ENCODE assay signal across 1 cellular context in genomic region chr14:21395450-21395849, GRCh38.
TF ChIP-seq lines count a peak whose summit lies in the region.

No MANE protein-coding gene starts in this region.

TF ChIP-seq in IMR-90, 13 proteins besides CTCF, POLR2A, EP300 and RAD21 (continued from another document):
- TF ChIP-seq ELK1 (IDR thresholded peaks at IDR 0.05; ENCODE audit: borderline replicate concordance, low read depth, low read length) (no peak), MAFK (IDR thresholded peaks at IDR 0.05; ENCODE audit: low read depth, low read length) (no peak), RFX5 (IDR thresholded peaks at IDR 0.05; ENCODE audit: low read depth, low read length) (no peak), RCOR1 (IDR thresholded peaks at IDR 0.05; ENCODE audit: insufficient replicate concordance, low read length) (no peak), BHLHE40 (IDR thresholded peaks at IDR 0.05; ENCODE audit: low read depth, low read length) (no peak), MAZ (IDR thresholded peaks at IDR 0.05; ENCODE audit: borderline replicate concordance, low read depth, low read length) (no peak), CEBPB (IDR thresholded peaks at IDR 0.05; ENCODE audit: low read depth, low read length) (no peak), MXI1 (IDR thresholded peaks at IDR 0.05; ENCODE audit: borderline replicate concordance, low read depth, low read length) (no peak), SMC3 (IDR thresholded peaks at IDR 0.05; ENCODE audit: low read depth, low read length) (no peak), CHD1 (IDR thresholded peaks at IDR 0.05; ENCODE audit: low read depth, low read length) (no peak), NFE2L2 (IDR thresholded peaks at IDR 0.05; ENCODE audit: low read depth, low read length) (no peak)
- TF ChIP-seq, protein P1, sequence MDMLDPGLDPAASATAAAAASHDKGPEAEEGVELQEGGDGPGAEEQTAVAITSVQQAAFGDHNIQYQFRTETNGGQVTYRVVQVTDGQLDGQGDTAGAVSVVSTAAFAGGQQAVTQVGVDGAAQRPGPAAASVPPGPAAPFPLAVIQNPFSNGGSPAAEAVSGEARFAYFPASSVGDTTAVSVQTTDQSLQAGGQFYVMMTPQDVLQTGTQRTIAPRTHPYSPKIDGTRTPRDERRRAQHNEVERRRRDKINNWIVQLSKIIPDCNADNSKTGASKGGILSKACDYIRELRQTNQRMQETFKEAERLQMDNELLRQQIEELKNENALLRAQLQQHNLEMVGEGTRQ (IDR thresholded peaks at IDR 0.05; ENCODE audit: low read depth, low read length): no peak
